In the genomic region with DNA sequence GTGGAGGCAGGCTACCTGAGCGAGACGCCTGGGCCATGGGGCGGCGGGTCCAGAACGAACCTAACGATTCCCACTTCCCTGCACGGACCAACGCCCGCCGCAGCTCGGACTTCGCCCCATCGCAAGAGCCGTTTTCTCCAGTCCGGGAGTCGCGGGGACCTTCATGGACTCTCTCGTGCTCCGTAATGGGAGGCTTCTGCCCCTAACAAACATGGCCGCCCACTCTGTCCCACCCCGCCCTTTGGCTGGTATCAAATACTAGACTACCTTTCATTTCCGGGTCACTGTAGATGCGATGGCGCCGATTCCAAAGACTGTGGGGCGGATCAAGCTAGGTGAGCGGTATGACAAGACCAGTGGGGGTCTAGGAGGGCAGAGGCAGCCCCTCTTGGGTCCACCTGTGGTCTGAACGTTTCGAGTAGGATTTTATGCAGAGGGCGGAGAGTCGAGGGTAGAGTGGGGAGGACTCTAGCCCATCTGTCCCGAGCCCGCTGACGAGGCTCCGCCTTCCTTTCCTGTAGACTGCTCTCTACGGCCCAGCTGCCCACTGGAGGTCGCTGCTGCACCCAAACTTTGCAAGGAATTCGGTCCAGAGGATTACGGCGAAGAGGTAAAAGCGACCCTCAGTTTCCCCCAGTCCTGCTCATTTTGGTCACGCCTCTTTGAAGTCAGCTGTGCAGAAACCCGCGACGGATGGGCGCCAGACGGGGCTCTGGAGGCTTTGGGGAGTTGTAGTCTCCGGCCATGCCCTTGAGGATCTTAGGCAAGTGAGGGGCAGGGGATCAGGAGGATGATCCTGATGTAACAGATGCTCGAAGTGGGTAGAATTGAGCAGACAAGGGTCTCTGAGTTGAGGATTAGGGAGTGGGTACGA, we compare ENCODE assay signal across 1 cellular context.
TF ChIP-seq lines count a peak whose summit lies in the region.

A gene with protein sequence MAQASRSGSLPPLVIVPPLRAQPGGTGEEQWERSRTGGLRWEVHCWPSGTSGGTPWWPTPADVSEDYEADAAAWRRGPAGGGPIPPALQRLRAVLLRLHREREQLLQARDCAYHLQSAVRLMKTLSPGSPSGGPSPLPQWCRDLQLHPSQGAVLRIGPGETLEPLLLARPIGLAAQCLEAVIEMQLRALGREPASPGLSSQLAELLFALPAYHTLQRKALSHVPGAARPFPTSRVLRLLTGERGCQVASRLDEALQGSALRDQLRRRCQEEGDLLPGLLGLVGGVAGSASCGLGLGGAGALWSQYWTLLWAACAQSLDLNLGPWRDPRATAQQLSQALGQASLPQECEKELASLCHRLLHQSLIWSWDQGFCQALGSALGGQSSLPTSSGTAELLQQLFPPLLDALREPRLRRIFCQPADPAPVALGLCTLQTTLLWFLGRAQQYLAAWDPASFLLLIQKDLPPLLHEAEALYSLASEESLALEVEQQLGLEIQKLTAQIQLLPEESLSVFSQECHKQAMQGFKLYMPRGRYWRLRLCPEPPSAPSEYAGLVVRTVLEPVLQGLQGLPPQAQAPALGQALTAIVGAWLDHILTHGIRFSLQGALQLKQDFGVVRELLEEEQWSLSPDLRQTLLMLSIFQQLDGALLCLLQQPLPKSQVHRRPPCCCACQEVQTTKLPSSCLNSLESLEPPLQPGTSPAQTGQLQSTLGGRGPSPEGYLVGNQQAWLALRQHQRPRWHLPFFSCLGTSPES (minus strand): TSS at position 198 of the 874 bp plus-strand sequence. CDS start 161 bp downstream, at position 37.
A gene (plus strand): TSS at position 281 of the 874 bp plus-strand sequence. CDS start 15 bp downstream, at position 296.

TF ChIP-seq in WTC11, 78 proteins besides CTCF, POLR2A, EP300 and RAD21 (continued from another document):
- TF ChIP-seq KAT7 (CRISPR knock-in tag; IDR thresholded peaks at IDR 0.05; ENCODE audit: borderline replicate concordance) (0 out of 2 replicates have a peak, but pooled peaks have one; percentile 62), NR2C2 (CRISPR knock-in tag; IDR thresholded peaks at IDR 0.05) (peak; percentile 94)
- TF ChIP-seq, protein P1, sequence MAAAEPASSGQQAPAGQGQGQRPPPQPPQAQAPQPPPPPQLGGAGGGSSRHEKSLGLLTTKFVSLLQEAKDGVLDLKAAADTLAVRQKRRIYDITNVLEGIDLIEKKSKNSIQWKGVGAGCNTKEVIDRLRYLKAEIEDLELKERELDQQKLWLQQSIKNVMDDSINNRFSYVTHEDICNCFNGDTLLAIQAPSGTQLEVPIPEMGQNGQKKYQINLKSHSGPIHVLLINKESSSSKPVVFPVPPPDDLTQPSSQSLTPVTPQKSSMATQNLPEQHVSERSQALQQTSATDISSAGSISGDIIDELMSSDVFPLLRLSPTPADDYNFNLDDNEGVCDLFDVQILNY (CRISPR knock-in tag; IDR thresholded peaks at IDR 0.05) = peak; percentile 32
- TF ChIP-seq, protein P2, sequence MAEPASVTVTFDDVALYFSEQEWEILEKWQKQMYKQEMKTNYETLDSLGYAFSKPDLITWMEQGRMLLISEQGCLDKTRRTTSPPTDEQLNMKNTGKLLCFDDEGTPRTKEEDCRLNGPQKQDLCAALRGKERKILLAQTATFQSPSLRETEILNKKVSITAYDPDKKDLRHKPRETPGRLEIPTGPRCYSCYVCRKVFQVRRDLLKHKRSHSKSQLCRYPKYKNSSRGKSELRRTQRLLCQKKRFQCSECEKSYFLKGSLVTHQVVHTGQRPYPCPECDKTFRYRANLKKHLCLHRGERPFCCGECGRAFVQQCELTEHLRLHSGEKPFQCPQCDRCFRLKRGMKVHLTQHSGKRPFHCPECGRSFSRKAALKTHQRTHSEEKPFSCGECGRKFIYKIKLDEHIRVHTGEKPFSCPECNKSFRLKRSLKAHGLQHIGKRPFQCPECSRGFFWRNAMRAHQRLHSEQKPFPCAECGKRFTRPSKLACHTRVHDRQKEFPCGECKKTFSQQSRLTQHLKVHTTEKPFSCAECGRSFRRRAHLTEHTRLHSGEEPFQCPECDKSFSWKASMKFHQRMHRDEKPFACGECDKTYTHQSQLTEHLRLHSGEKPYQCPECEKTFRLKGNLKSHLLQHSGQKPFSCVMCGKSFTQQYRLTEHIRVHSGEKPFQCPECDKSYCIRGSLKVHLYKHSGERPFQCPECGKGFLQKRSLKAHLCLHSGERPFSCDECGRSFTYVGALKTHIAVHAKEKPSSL (CRISPR knock-in tag; conservative IDR thresholded peaks at IDR 0.05) = no peak
- TF ChIP-seq, protein P3, sequence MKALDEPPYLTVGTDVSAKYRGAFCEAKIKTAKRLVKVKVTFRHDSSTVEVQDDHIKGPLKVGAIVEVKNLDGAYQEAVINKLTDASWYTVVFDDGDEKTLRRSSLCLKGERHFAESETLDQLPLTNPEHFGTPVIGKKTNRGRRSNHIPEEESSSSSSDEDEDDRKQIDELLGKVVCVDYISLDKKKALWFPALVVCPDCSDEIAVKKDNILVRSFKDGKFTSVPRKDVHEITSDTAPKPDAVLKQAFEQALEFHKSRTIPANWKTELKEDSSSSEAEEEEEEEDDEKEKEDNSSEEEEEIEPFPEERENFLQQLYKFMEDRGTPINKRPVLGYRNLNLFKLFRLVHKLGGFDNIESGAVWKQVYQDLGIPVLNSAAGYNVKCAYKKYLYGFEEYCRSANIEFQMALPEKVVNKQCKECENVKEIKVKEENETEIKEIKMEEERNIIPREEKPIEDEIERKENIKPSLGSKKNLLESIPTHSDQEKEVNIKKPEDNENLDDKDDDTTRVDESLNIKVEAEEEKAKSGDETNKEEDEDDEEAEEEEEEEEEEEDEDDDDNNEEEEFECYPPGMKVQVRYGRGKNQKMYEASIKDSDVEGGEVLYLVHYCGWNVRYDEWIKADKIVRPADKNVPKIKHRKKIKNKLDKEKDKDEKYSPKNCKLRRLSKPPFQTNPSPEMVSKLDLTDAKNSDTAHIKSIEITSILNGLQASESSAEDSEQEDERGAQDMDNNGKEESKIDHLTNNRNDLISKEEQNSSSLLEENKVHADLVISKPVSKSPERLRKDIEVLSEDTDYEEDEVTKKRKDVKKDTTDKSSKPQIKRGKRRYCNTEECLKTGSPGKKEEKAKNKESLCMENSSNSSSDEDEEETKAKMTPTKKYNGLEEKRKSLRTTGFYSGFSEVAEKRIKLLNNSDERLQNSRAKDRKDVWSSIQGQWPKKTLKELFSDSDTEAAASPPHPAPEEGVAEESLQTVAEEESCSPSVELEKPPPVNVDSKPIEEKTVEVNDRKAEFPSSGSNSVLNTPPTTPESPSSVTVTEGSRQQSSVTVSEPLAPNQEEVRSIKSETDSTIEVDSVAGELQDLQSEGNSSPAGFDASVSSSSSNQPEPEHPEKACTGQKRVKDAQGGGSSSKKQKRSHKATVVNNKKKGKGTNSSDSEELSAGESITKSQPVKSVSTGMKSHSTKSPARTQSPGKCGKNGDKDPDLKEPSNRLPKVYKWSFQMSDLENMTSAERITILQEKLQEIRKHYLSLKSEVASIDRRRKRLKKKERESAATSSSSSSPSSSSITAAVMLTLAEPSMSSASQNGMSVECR (CRISPR knock-in tag; IDR thresholded peaks at IDR 0.05; ENCODE audit: borderline replicate concordance) = peak; percentile 3; the same call in 1 of the 2 replicates
- TF ChIP-seq, protein P4, sequence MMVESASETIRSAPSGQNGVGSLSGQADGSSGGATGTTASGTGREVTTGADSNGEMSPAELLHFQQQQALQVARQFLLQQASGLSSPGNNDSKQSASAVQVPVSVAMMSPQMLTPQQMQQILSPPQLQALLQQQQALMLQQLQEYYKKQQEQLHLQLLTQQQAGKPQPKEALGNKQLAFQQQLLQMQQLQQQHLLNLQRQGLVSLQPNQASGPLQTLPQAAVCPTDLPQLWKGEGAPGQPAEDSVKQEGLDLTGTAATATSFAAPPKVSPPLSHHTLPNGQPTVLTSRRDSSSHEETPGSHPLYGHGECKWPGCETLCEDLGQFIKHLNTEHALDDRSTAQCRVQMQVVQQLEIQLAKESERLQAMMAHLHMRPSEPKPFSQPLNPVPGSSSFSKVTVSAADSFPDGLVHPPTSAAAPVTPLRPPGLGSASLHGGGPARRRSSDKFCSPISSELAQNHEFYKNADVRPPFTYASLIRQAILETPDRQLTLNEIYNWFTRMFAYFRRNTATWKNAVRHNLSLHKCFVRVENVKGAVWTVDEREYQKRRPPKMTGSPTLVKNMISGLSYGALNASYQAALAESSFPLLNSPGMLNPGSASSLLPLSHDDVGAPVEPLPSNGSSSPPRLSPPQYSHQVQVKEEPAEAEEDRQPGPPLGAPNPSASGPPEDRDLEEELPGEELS (CRISPR knock-in tag; IDR thresholded peaks at IDR 0.05) = peak; percentile 7; the same call in 1 of the 2 replicates
- TF ChIP-seq, protein P5, sequence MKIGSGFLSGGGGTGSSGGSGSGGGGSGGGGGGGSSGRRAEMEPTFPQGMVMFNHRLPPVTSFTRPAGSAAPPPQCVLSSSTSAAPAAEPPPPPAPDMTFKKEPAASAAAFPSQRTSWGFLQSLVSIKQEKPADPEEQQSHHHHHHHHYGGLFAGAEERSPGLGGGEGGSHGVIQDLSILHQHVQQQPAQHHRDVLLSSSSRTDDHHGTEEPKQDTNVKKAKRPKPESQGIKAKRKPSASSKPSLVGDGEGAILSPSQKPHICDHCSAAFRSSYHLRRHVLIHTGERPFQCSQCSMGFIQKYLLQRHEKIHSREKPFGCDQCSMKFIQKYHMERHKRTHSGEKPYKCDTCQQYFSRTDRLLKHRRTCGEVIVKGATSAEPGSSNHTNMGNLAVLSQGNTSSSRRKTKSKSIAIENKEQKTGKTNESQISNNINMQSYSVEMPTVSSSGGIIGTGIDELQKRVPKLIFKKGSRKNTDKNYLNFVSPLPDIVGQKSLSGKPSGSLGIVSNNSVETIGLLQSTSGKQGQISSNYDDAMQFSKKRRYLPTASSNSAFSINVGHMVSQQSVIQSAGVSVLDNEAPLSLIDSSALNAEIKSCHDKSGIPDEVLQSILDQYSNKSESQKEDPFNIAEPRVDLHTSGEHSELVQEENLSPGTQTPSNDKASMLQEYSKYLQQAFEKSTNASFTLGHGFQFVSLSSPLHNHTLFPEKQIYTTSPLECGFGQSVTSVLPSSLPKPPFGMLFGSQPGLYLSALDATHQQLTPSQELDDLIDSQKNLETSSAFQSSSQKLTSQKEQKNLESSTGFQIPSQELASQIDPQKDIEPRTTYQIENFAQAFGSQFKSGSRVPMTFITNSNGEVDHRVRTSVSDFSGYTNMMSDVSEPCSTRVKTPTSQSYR (CRISPR knock-in tag; IDR thresholded peaks at IDR 0.05) = 0 out of 2 replicates have a peak, but pooled peaks have one; percentile 21
- TF ChIP-seq, protein P6, sequence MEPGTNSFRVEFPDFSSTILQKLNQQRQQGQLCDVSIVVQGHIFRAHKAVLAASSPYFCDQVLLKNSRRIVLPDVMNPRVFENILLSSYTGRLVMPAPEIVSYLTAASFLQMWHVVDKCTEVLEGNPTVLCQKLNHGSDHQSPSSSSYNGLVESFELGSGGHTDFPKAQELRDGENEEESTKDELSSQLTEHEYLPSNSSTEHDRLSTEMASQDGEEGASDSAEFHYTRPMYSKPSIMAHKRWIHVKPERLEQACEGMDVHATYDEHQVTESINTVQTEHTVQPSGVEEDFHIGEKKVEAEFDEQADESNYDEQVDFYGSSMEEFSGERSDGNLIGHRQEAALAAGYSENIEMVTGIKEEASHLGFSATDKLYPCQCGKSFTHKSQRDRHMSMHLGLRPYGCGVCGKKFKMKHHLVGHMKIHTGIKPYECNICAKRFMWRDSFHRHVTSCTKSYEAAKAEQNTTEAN (CRISPR knock-in tag; IDR thresholded peaks at IDR 0.05) = peak; percentile 61; the same call in 1 of the 2 replicates
